ENCODE assay signal across 1 cellular context in genomic region chr6:156778615-156779205, GRCh38.
A peak's percentile ranks its signal among the peaks of the same experiment; 100 is the strongest.
TF ChIP-seq lines count a peak whose summit lies in the region.

No MANE protein-coding gene starts in this region.

TF ChIP-seq in K562, 482 proteins besides CTCF, POLR2A, EP300 and RAD21 (continued from another document and continues in another):
- TF ChIP-seq CGGBP1 (CRISPR knock-in tag; IDR thresholded peaks at IDR 0.05) (peak; percentile 97), RBM15 (IDR thresholded peaks at IDR 0.05; ENCODE audit: insufficient read depth, low read length) (no peak), YY1 (IDR thresholded peaks at IDR 0.05; ENCODE audit: borderline replicate concordance in 1 of 3, control insufficient read depth in 1 of 3, extremely low read depth in 1 of 3, insufficient read depth in 3 of 3, insufficient read length in 1 of 3, insufficient replicate concordance in 2 of 3, low read depth in 1 of 3, low read length in 2 of 3) (peak; percentile 17 to 73 (median 45)), HNRNPK (IDR thresholded peaks at IDR 0.05; ENCODE audit: low read depth, low read length, poor library complexity, severe bottlenecking) (peak; percentile 34), KDM2B (CRISPR knock-in tag; IDR thresholded peaks at IDR 0.05) (no peak; the same call in 1 of the 2 replicates), POLR2AphosphoS5 (IDR thresholded peaks at IDR 0.05; ENCODE audit: control insufficient read depth, insufficient read depth, low read depth, low read length) (peak; percentile 45; the same call in 1 of the 2 replicates), NONO (IDR thresholded peaks at IDR 0.05; ENCODE audit: low read depth in 2 of 2, low read length in 1 of 2) (peak; percentile 39 to 88; a peak in 3 of 4 replicates), SLC30A9 (CRISPR knock-in tag; IDR thresholded peaks at IDR 0.05) (no peak), HDAC6 (IDR thresholded peaks at IDR 0.05; ENCODE audit: low read depth, low read length) (no peak), ZFX (CRISPR knock-in tag; IDR thresholded peaks at IDR 0.05) (no peak), FOXP4 (CRISPR knock-in tag; IDR thresholded peaks at IDR 0.05; ENCODE audit: borderline replicate concordance) (no peak), ZNF165 (CRISPR knock-in tag; IDR thresholded peaks at IDR 0.05; ENCODE audit: borderline replicate concordance) (0 out of 2 replicates have a peak, but pooled peaks have one; percentile 43), PTTG1 (tag; IDR thresholded peaks at IDR 0.05; ENCODE audit: low read depth) (no peak), MTA3 (IDR thresholded peaks at IDR 0.05; ENCODE audit: borderline replicate concordance) (no peak), SIN3A (IDR thresholded peaks at IDR 0.05; ENCODE audit: borderline replicate concordance in 2 of 2, control insufficient read depth in 1 of 2, low read depth in 2 of 2, low read length in 2 of 2) (0 out of 4 replicates have a peak, but pooled peaks of 1 of the 2 experiments have one; percentile 36), CBX8 (IDR thresholded peaks at IDR 0.05; ENCODE audit: borderline replicate concordance, extremely low read depth, low read depth, low read length, poor library complexity, severe bottlenecking) (no peak), MCM2 (IDR thresholded peaks at IDR 0.05; ENCODE audit: low read depth) (peak; percentile 80; the same call in 1 of the 2 replicates), ZNF551 (CRISPR knock-in tag; IDR thresholded peaks at IDR 0.05) (no peak), ZNF263 (CRISPR knock-in tag; IDR thresholded peaks at IDR 0.05; ENCODE audit: borderline replicate concordance) (peak; percentile 98), SMAD2 (IDR thresholded peaks at IDR 0.05; ENCODE audit: low read depth, low read length) (no peak), ZBTB17 (CRISPR knock-in tag; IDR thresholded peaks at IDR 0.05) (0 out of 2 replicates have a peak, but pooled peaks have one; percentile 24), ZNF436 (CRISPR knock-in tag; IDR thresholded peaks at IDR 0.05) (no peak), CREM (IDR thresholded peaks at IDR 0.05; ENCODE audit: low read depth) (0 out of 2 replicates have a peak, but pooled peaks have one; percentile 10), TRIM28 (IDR thresholded peaks at IDR 0.05) (no peak), IFI16 (CRISPR knock-in tag; IDR thresholded peaks at IDR 0.05) (no peak), GMEB1 (CRISPR knock-in tag; IDR thresholded peaks at IDR 0.05) (no peak), EGR1 (conservative IDR thresholded peaks at IDR 0.05) (peak; percentile 84), ZNF639 (CRISPR knock-in tag; conservative IDR thresholded peaks at IDR 0.05 in 1 of 2, IDR thresholded peaks at IDR 0.05 in 1 of 2) (peak in 1 of 2 experiments; percentile 62; a peak in 1 of 4 replicates), NEUROD1 (IDR thresholded peaks at IDR 0.05; ENCODE audit: borderline replicate concordance, low read depth, low read length, partially characterized antibody) (no peak), ZNF695 (CRISPR knock-in tag; IDR thresholded peaks at IDR 0.05) (no peak), ZBTB40 (IDR thresholded peaks at IDR 0.05) (no peak), ZBTB40 (CRISPR knock-in tag; IDR thresholded peaks at IDR 0.05) (no peak), HDAC1 (IDR thresholded peaks at IDR 0.05) (no peak), MTA2 (IDR thresholded peaks at IDR 0.05; ENCODE audit: low read depth) (no peak), CUX1 (CRISPR knock-in tag; IDR thresholded peaks at IDR 0.05) (no peak), FOXA1 (IDR thresholded peaks at IDR 0.05; ENCODE audit: borderline replicate concordance) (no peak), PHB (CRISPR knock-in tag; IDR thresholded peaks at IDR 0.05) (no peak), SMAD4 (CRISPR knock-in tag; conservative IDR thresholded peaks at IDR 0.05) (0 out of 2 replicates have a peak, but pooled peaks have one; percentile 14), HOMEZ (CRISPR knock-in tag; IDR thresholded peaks at IDR 0.05) (no peak), MEF2A (IDR thresholded peaks at IDR 0.05; ENCODE audit: control insufficient read depth, low read depth, low read length) (no peak), RBM22 (IDR thresholded peaks at IDR 0.05; ENCODE audit: low read depth, low read length, poor library complexity, severe bottlenecking) (peak; percentile 42)
